8 cellular contexts compared by ENCODE assay signal in the genomic region with DNA sequence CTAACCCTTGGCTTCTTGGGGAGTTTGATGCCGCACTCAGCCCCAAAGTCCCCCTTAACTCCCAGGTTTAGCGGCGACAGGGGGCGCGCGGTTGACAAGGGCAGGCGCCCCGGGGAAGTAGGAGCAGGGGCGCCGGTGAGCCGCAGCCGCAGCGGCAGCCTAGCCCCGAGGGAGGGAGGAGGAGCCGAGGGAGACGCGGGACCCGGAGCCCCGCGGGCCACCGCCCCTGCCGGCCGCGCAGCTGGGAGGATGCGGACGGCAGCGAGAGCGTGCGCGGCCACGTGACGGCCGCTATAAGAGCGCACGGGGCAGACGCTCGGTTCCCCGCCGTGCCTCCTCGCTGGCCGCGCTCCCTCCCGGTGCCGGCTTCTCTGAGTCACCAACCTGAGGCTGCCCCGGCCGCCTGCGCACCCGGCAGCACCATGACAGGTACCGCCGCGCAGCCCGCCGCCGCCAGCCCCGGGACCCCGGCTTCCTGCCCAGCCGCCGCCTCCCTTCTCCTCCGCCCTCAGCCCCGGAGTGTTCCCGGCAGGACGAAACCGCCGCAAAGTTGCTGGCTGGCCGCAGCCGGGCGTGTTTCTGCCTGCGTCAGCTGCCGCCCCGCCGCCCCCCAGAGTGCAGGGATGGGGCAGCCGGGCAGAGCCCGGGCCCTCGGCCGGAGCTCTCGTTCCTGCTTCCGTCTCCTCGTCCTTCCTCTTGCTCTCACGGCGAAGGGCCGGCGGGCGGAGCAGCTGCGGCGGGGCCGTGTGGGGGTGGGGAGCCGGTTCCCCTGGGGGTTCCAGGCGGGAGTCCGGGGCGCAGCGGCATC. TPM values are rescaled to one million over a fixed set of nuclear protein-coding genes. Genes with fewer than 3 reads are reported as not detected.
DNase-seq lines count a peak whose midpoint lies in the region; ATAC-seq, FAIRE-seq and TF ChIP-seq lines count a peak whose summit lies in the region.

A gene (plus strand): TSS at position 322 of the 808 bp plus-strand sequence. CDS start 101 bp downstream, at position 423.

- no peak within 1 kb of the TSS for H2BK120ac ChIP-seq in H1 (replicated peaks; ENCODE audit: low read depth, low read length)
- H2BK120ac ChIP-seq in mesenchymal stem cell (ENCODE audit: low read depth, low read length) = peak within 1 kb of the TSS; percentile 82

- TF ChIP-seq POLR2A in H1 (IDR thresholded peaks at IDR 0.05; ENCODE audit: control extremely low read depth in 1 of 2, low read depth in 2 of 2, low read length in 2 of 2) = peak in 1 of 2 experiments; percentile 73; a peak in 2 of 3 replicates

- H3K9ac ChIP-seq in H1 (replicated peaks in 1 of 4; ENCODE audit: extremely low read depth in 1 of 4, low read depth in 3 of 4, low read length in 3 of 4) (peak within 1 kb of the TSS in 3 of 4 experiments; percentile 27 to 66 (median 46); a peak in 6 of 7 replicates), mesenchymal stem cell (ENCODE audit: low read length) (peak within 1 kb of the TSS; percentile 89)

- H3K18ac ChIP-seq in H1 (ENCODE audit: extremely low read depth, low read length) = peak within 1 kb of the TSS; percentile 52; the same call in 1 of the 2 replicates
- H3K18ac ChIP-seq in mesenchymal stem cell (ENCODE audit: low read depth in 1 of 2, low read length in 2 of 2) = peak within 1 kb of the TSS; percentile 77 to 86

- TF ChIP-seq EP300 in H1 (IDR thresholded peaks at IDR 0.05; ENCODE audit: borderline replicate concordance in 1 of 2, low read depth in 2 of 2, low read length in 2 of 2) = 0 out of 3 replicates have a peak, but pooled peaks of 1 of the 2 experiments have one; percentile 4

- H3K36me3 ChIP-seq in H1 (ENCODE audit: control insufficient read depth in 2 of 4, insufficient read depth in 4 of 4, low read length in 3 of 4) (peaks cover 0 to 5% (median 2%) of the 10 kb centered on the region in 4 experiments; a peak in 3 of 8 replicates), mesenchymal stem cell (ENCODE audit: control insufficient read depth in 1 of 2, insufficient read depth in 2 of 2, low read depth in 1 of 2, low read length in 2 of 2) (peaks cover 3 to 26% of the 10 kb centered on the region in 2 experiments)

- peak; percentile 51 for TF ChIP-seq CTCF in C4-2B (conservative IDR thresholded peaks at IDR 0.05)
- TF ChIP-seq CTCF in H1 (IDR thresholded peaks at IDR 0.05; ENCODE audit: control extremely low read depth in 1 of 3, insufficient read depth in 1 of 3, low read depth in 1 of 3, low read length in 3 of 3) = peak; percentile 6 to 29 (median 13)

- H2BK5ac ChIP-seq in H1 (ENCODE audit: low read depth, low read length) (no peak within 1 kb of the TSS), mesenchymal stem cell (ENCODE audit: low read depth, low read length, poor library complexity, severe bottlenecking) (peak within 1 kb of the TSS; percentile 60)

- peak within 1 kb of the TSS; percentile 10 for H4K5ac ChIP-seq in H1 (ENCODE audit: insufficient read length, low read depth, low read length)

- peaks cover 2% of the 10 kb centered on the region; the same call in 1 of the 2 replicates for H3K79me1 ChIP-seq in H1 (ENCODE audit: low read depth, low read length)
- H3K79me1 ChIP-seq in mesenchymal stem cell (replicated peaks; ENCODE audit: low read length, poor library complexity, severe bottlenecking) = peaks cover 14% of the 10 kb centered on the region

- no peak within 1 kb of the TSS for H2BK20ac ChIP-seq in H1 (ENCODE audit: low read length)

- no peak for FAIRE-seq in H1 (lab: Jason Lieb, UNC)

- H3K23me2 ChIP-seq in H1 (ENCODE audit: low read depth, low read length) = peaks cover 2% of the 10 kb centered on the region; the same call in 1 of the 2 replicates

- H3K4me3 ChIP-seq in H1 (ENCODE audit: extremely low read depth in 1 of 4, insufficient read depth in 2 of 4, low read depth in 3 of 4, low read length in 4 of 4) (peak within 1 kb of the TSS; percentile 52 to 83 (median 56)), mesenchymal stem cell (ENCODE audit: insufficient read depth in 1 of 2, low read depth in 1 of 2, low read length in 2 of 2) (peak within 1 kb of the TSS; percentile 77 to 84)

- H3K4me1 ChIP-seq in H1 (replicated peaks in 1 of 4; ENCODE audit: control insufficient read depth in 3 of 4, insufficient read depth in 4 of 4, low read length in 3 of 4) (peaks cover 0 to 9% (median 1%) of the 10 kb centered on the region in 4 experiments; a peak in 1 of 7 replicates), mesenchymal stem cell (ENCODE audit: control insufficient read depth, insufficient read depth, low read depth, low read length) (peaks cover 3% of the 10 kb centered on the region)

- no peaks in the 10 kb centered on the region for H3K9me3 ChIP-seq in H1 (ENCODE audit: insufficient read depth in 2 of 2, low read depth in 1 of 2, low read length in 1 of 2)
- H3K9me3 ChIP-seq in mesenchymal stem cell (ENCODE audit: control insufficient read depth, low read length) = no peaks in the 10 kb centered on the region

- no peak; a peak in 1 of 4 replicates for TF ChIP-seq RAD21 in H1 (IDR thresholded peaks at IDR 0.05 in 1 of 2, conservative IDR thresholded peaks at IDR 0.05 in 1 of 2; ENCODE audit: low read depth in 2 of 2, low read length in 2 of 2)

- CTCF ChIA-PET in H1 (lab: Charles Lee; ENCODE audit: partially characterized antibody) = interaction anchor here (1.0 to 1.8 kb wide), 8 partner anchors 10 to 301 kb away, joined by 3 to 7 read pairs (median 4); no protein-coding TSS in a partner anchor

- H4K91ac ChIP-seq in H1 (replicated peaks; ENCODE audit: insufficient read length, low read length) (no peak within 1 kb of the TSS), mesenchymal stem cell (ENCODE audit: low read length) (peak within 1 kb of the TSS; percentile 83)

- H2BK15ac ChIP-seq in H1 (ENCODE audit: low read length) = no peak within 1 kb of the TSS
- H2BK15ac ChIP-seq in mesenchymal stem cell (ENCODE audit: low read depth, poor library complexity, severe bottlenecking) = peak within 1 kb of the TSS; percentile 99

- H3K4me2 ChIP-seq in H1 (ENCODE audit: insufficient read depth in 1 of 2, low read depth in 2 of 2, low read length in 2 of 2) (peak within 1 kb of the TSS; percentile 71 to 75), mesenchymal stem cell (ENCODE audit: low read length, poor library complexity, severe bottlenecking) (peak within 1 kb of the TSS; percentile 62)

- H2BK12ac ChIP-seq in H1 (ENCODE audit: low read depth, low read length) (no peak within 1 kb of the TSS), mesenchymal stem cell (ENCODE audit: low read length in 2 of 2) (peak within 1 kb of the TSS in 1 of 2 experiments; percentile 49)

- H2AK5ac ChIP-seq in H1 (ENCODE audit: low read depth, low read length) (no peak within 1 kb of the TSS), mesenchymal stem cell (ENCODE audit: low read length, severe bottlenecking) (no peak within 1 kb of the TSS)

- H3K23ac ChIP-seq in H1 (ENCODE audit: insufficient read length) = no peak within 1 kb of the TSS
- H3K23ac ChIP-seq in mesenchymal stem cell (ENCODE audit: low read length in 2 of 2) = peak within 1 kb of the TSS in 1 of 2 experiments; percentile 2

- H3K56ac ChIP-seq in H1 (replicated peaks; ENCODE audit: insufficient read length, low read depth, low read length) = no peak within 1 kb of the TSS

- 2% methylated on average over 70 of the region's 91 CpGs; no CpG with 5 or more reads in 1 of the 2 experiments for WGBS in H1 (ENCODE audit: extremely low coverage in 1 of 2, insufficient coverage in 1 of 2, insufficient read length in 1 of 2, insufficient replicate concordance in 2 of 2, low coverage in 1 of 2, low lambda C conversion rate in 2 of 2, missing lambda C conversion rate in 1 of 2), 2 experiments
- 0% methylated on average over 58 of the region's 91 CpGs for WGBS in mesenchymal stem cell

- H2AFZ ChIP-seq in H1 (ENCODE audit: low read length) (peak within 1 kb of the TSS; percentile 94), mesenchymal stem cell (ENCODE audit: low read depth, low read length) (peak within 1 kb of the TSS; percentile 74)

- H3K14ac ChIP-seq in H1 (ENCODE audit: insufficient read length) = no peak within 1 kb of the TSS
- H3K14ac ChIP-seq in mesenchymal stem cell (ENCODE audit: low read length in 2 of 2) = peak within 1 kb of the TSS in 1 of 2 experiments; percentile 91

- POLR2A ChIA-PET in H1 (lab: Charles Lee; ENCODE audit: partially characterized antibody) = interaction anchor here (0.6 to 2.1 kb wide), 13 partner anchors 9 to 96 kb away, joined by 3 to 7 read pairs (median 4); no protein-coding TSS in a partner anchor

- H4K20me1 ChIP-seq in H1 (replicated peaks in 1 of 2; ENCODE audit: control insufficient read depth in 1 of 2, insufficient read depth in 2 of 2, low read length in 2 of 2) = no peaks in the 10 kb centered on the region

- H3K27ac ChIP-seq in C4-2B (peak within 1 kb of the TSS; percentile 94), H1 (ENCODE audit: low read depth, low read length) (no peak within 1 kb of the TSS; the same call in 1 of the 2 replicates), mesenchymal stem cell (ENCODE audit: low read length, poor library complexity, severe bottlenecking) (peak within 1 kb of the TSS; percentile 10)

- ATAC-seq in HG03439 (IDR thresholded peaks at IDR 0.05; ENCODE audit: unreplicated experiment) = peak; percentile 94

- DNase-seq in GM19238 (ENCODE audit: insufficient read length, low spot score) (peak; percentile 76), NOMO-1 (lab: John Stamatoyannopoulos, UW; ENCODE audit: unreplicated experiment in 2 of 2) (peak; percentile 77 to 88), H1 (ENCODE audit: low read depth in 1 of 2, low spot score in 2 of 2) (peak; percentile 33 to 83), mesenchymal stem cell (peak; percentile 81)
- DNase-seq in activated CD8-positive, alpha-beta memory T cell treated with anti-CD3 and anti-CD28 coated beads for 4 hours (ENCODE audit: low read depth in 2 of 2) = peak; percentile 66 to 71
- peak; percentile 51 for DNase-seq in stimulated activated CD8-positive, alpha-beta memory T cell treated with anti-CD3 and anti-CD28 coated beads, Interleukin-15, amount 100 ng/mL, for 1 hour (ENCODE audit: low read depth)

- H4K8ac ChIP-seq in H1 (ENCODE audit: extremely low read depth, insufficient read depth, low read length) (peak within 1 kb of the TSS; percentile 62), mesenchymal stem cell (ENCODE audit: low read length) (peak within 1 kb of the TSS; percentile 73)

- no peaks in the 10 kb centered on the region for H3K79me2 ChIP-seq in H1 (ENCODE audit: control insufficient read depth in 1 of 2, insufficient read depth in 2 of 2, low read length in 2 of 2)

- H3K27me3 ChIP-seq in H1 (replicated peaks in 1 of 4; ENCODE audit: control insufficient read depth in 3 of 4, extremely low read depth in 1 of 4, insufficient read depth in 3 of 4, low read length in 3 of 4) (peaks cover 0 to 8% (median 6%) of the 10 kb centered on the region in 4 experiments; a peak in 4 of 7 replicates), mesenchymal stem cell (ENCODE audit: control insufficient read depth in 1 of 2, insufficient read depth in 1 of 2, low read length in 2 of 2) (no peaks in the 10 kb centered on the region)

- H3K4ac ChIP-seq in H1 (replicated peaks; ENCODE audit: insufficient read length, low read depth, low read length) = no peak within 1 kb of the TSS
- peak within 1 kb of the TSS; percentile 40 to 74 for H3K4ac ChIP-seq in mesenchymal stem cell (ENCODE audit: low read depth in 1 of 2, low read length in 2 of 2)

RNA-seq across cellular contexts. Expression of the gene that starts here (rescaled TPM):
- 31.0 and 34.2 TPM in 2 replicates for total RNA-seq in H1 (2021; fragmentation: NEBNext Ultra II Directional; extraction: Animal tissue kit (Norgen Biotek cat#: 25700))
- polyA plus RNA-seq in H1 (2011; rRNA removed) = 14.4 and 19.4 TPM in 2 replicates
- polyA plus RNA-seq in H1 (2011; cell fraction: cytosol; rRNA removed) = 18.8 TPM
- 14.0 TPM for polyA plus RNA-seq in H1 (2011; cell fraction: nucleus; rRNA removed)
- 33.1 to 37.1 TPM (median 34.0 TPM) in 4 replicates for polyA plus RNA-seq in H1 (2012, experiment 1 of 2)
- polyA plus RNA-seq in H1 (2012, experiment 2 of 2) = 9.1 TPM
- polyA plus RNA-seq in H1 (2013, experiment 1 of 2) = 29.6 TPM
- 28.7 TPM for polyA plus RNA-seq in H1 (2013, experiment 2 of 2)
- 27.1 and 28.8 TPM in 2 replicates for polyA minus RNA-seq in H1 (2011; rRNA and poly(A)+ RNA removed)
- 25.6 TPM for polyA minus RNA-seq in H1 (2011; cell fraction: cytosol; rRNA and poly(A)+ RNA removed)
- 30.7 TPM for polyA minus RNA-seq in H1 (2011; cell fraction: nucleus; rRNA and poly(A)+ RNA removed)
- 59.2 TPM for polyA plus RNA-seq in mesenchymal stem cell (2013, experiment 1 of 2)
- 59.2 TPM for polyA plus RNA-seq in mesenchymal stem cell (2013, experiment 2 of 2)
